8 cellular contexts compared by ENCODE assay signal in the genomic region with DNA sequence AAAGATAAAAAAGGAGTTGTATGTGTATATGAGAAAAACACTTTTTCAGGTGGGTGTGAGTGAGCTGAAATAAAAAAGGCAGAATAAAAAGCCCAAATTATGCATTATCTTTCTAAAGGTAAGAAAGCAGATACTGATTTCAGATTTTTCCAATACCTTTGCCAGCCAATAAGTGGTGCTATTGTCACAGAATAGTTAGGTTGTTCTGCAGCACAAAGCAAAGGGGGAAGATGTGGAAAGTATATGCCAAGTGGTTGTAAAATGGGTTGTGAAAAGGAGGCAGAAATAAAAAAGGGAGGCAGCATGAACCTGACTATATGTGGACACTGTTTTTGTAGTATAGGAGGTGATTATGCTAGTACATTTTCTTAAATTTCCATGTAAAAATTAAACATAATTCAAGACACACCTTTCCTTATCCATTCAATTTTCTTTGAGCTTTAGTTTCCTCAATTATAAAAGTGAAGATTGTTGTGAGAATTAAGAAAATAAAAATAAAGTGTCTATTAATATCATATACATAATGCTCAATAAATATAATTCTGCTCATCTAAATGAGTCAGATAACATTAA.
DNase-seq lines count a peak whose midpoint lies in the region; ATAC-seq, FAIRE-seq and TF ChIP-seq lines count a peak whose summit lies in the region.

No MANE protein-coding gene starts in this region.

- TF ChIP-seq POLR2A in spleen (IDR thresholded peaks at IDR 0.05), result no peak

- TF ChIP-seq CTCF in glutamatergic neuron (IDR thresholded peaks at IDR 0.05; ENCODE audit: partially characterized antibody, unreplicated experiment) (peak; percentile 60), spleen (IDR thresholded peaks at IDR 0.05 in 8 of 11, conservative IDR thresholded peaks at IDR 0.05 in 3 of 11) (peak in 9 of 11 experiments; percentile 11 to 64 (median 58))

- H3K27ac Mint-ChIP-seq in CD4-positive, alpha-beta memory T cell, result no peak overlapping the region
- no peak overlapping the region for H3K27ac Mint-ChIP-seq in glutamatergic neuron (ENCODE audit: unreplicated experiment)

- no peaks in the 10 kb centered on the region for H3K27me3 ChIP-seq in CD4-positive, alpha-beta memory T cell (ENCODE audit: insufficient read depth, low read length)
- no peaks in the 10 kb centered on the region for H3K27me3 ChIP-seq in spleen (replicated peaks in 1 of 7)

- DNase-seq in CD4-positive, alpha-beta memory T cell, result peak; percentile 5 to 32 (median 16)
- peak; percentile 50 for DNase-seq in NCI-H146 treated with DMSO at 0.1 percent for 48 hours (lab: John Stamatoyannopoulos, UW; ENCODE audit: unreplicated experiment)
- DNase-seq in glutamatergic neuron, result no peak
- no peak for DNase-seq in spleen
- DNase-seq in activated T-cell treated with anti-CD3 and anti-CD28 coated beads, Interleukin-2, amount 50 U/mL, for 1 hour, result no peak

- no peak overlapping the region for H3K4me3 Mint-ChIP-seq in CD4-positive, alpha-beta memory T cell
- no peak overlapping the region for H3K4me3 Mint-ChIP-seq in glutamatergic neuron (ENCODE audit: unreplicated experiment)

- no peak overlapping the region for H3K27ac ChIP-seq in CD4-positive, alpha-beta memory T cell (ENCODE audit: low read depth, low read length)
- H3K27ac ChIP-seq in spleen, result no peak overlapping the region

- H3K9me3 ChIP-seq in CD4-positive, alpha-beta memory T cell (ENCODE audit: control insufficient read depth in 1 of 2, low read length in 2 of 2), result no peaks in the 10 kb centered on the region
- H3K9me3 ChIP-seq in spleen, result no peaks in the 10 kb centered on the region

- peak; percentile 92 for FAIRE-seq in TTC549 (lab: Jason Lieb, UNC)

- peaks cover 3 to 4% of the 10 kb centered on the region in 2 donors for H3K36me3 Mint-ChIP-seq in CD4-positive, alpha-beta memory T cell
- H3K36me3 Mint-ChIP-seq in glutamatergic neuron (ENCODE audit: unreplicated experiment), result no peaks in the 10 kb centered on the region

- CTCF ChIA-PET in CD4-positive, alpha-beta memory T cell (lab: Charles Lee; ENCODE audit: partially characterized antibody), result interaction anchor here (0.9 to 5.8 kb wide), 3 partner anchors 275 to 602 kb away, joined by 3 to 107 read pairs (median 4); no protein-coding TSS in a partner anchor

- H3K4me1 ChIP-seq in CD4-positive, alpha-beta memory T cell (ENCODE audit: insufficient read depth, low read length), result no peaks in the 10 kb centered on the region
- H3K4me1 ChIP-seq in spleen, result no peaks in the 10 kb centered on the region

- no peaks in the 10 kb centered on the region for H3K27me3 Mint-ChIP-seq in CD4-positive, alpha-beta memory T cell
- no peaks in the 10 kb centered on the region for H3K27me3 Mint-ChIP-seq in glutamatergic neuron (ENCODE audit: unreplicated experiment)

- no peak overlapping the region for H3K4me3 ChIP-seq in CD4-positive, alpha-beta memory T cell (ENCODE audit: low read length in 2 of 2)
- no peak overlapping the region for H3K4me3 ChIP-seq in spleen

- H3K9me3 Mint-ChIP-seq in CD4-positive, alpha-beta memory T cell, result peaks cover 0 to 3% (median 0%) of the 10 kb centered on the region in 8 donors
- no peaks in the 10 kb centered on the region for H3K9me3 Mint-ChIP-seq in glutamatergic neuron (ENCODE audit: unreplicated experiment)

- POLR2A ChIA-PET in CD4-positive, alpha-beta memory T cell (lab: Charles Lee; ENCODE audit: partially characterized antibody), result no interaction called here

- peaks cover 0 to 3% (median 0%) of the 10 kb centered on the region in 4 donors for H3K4me1 Mint-ChIP-seq in CD4-positive, alpha-beta memory T cell
- H3K4me1 Mint-ChIP-seq in glutamatergic neuron (ENCODE audit: low read depth, unreplicated experiment), result no peaks in the 10 kb centered on the region

- intact Hi-C loops in CD4-positive, alpha-beta memory T cell (cut with micrococcal nuclease), result loop anchor here (1.0 to 5.0 kb wide), 2 partner anchors 277 to 603 kb away; partner anchors contain the start of gene ZSWIM6
- intact Hi-C loops in spleen (cut with DNase I; ENCODE audit: low total_unique reads), result loop anchor here (10.0 kb wide), 1 partner anchor 599 kb away; no protein-coding TSS in a partner anchor

- H3K36me3 ChIP-seq in CD4-positive, alpha-beta memory T cell (ENCODE audit: insufficient read depth, low read length), result no peaks in the 10 kb centered on the region
- no peaks in the 10 kb centered on the region for H3K36me3 ChIP-seq in spleen

- ATAC-seq in GM19395 (IDR thresholded peaks at IDR 0.05; ENCODE audit: unreplicated experiment), result peak; percentile 74
- no peak for ATAC-seq in GM19324 (IDR thresholded peaks at IDR 0.05; ENCODE audit: low FRiP score, unreplicated experiment)

Comparison
In these comparisons a context has a peak if more than half of its experiments do, and no peak if none do; other contexts are left out.
1. DNase-seq: peak in CD4-positive, alpha-beta memory T cell (5 of 5) and NCI-H146 treated with DMSO at 0.1 percent for 48 hours (single experiment); none in glutamatergic neuron (single experiment), spleen (single experiment) and activated T-cell treated with anti-CD3 and anti-CD28 coated beads, Interleukin-2, amount 50 U/mL, for 1 hour (single experiment).